8 cellular contexts compared by ENCODE assay signal in genomic region chr11:71447791-71448256, GRCh38. TPM values are rescaled to one million over a fixed set of nuclear protein-coding genes. Genes with fewer than 3 reads are reported as not detected.
A peak's percentile ranks its signal among the peaks of the same experiment; 100 is the strongest.
DNase-seq lines count a peak whose midpoint lies in the region; ATAC-seq and TF ChIP-seq lines count a peak whose summit lies in the region.

No MANE protein-coding gene starts in this region.

- peak overlapping the region; percentile 61 for H3K9ac ChIP-seq in HUES48 (ENCODE audit: low read depth, low read length)
- peak overlapping the region; percentile 47 to 88 for H3K9ac ChIP-seq in stomach smooth muscle (ENCODE audit: low read length in 2 of 2)

- H3K36me3 Mint-ChIP-seq in activated B cell treated with CpG ODN at 0.5 μM for 24 hours (ENCODE audit: low read depth), result peaks cover 41% of the 10 kb centered on the region
- H3K36me3 Mint-ChIP-seq in memory B cell, result peaks cover 16% of the 10 kb centered on the region

- H3K27me3 ChIP-seq in HUES48 (ENCODE audit: control insufficient read depth, insufficient read depth, low read length) (no peaks in the 10 kb centered on the region), stomach smooth muscle (ENCODE audit: control insufficient read depth in 1 of 2, insufficient read depth in 2 of 2, low read length in 2 of 2) (no peaks in the 10 kb centered on the region)

- DNase-seq in EH (ENCODE audit: low read depth), result peak; percentile 30
- DNase-seq in activated B cell treated with CpG ODN at 0.5 μM for 24 hours, result no peak
- peak; percentile 30 for DNase-seq in dermis blood vessel endothelial cell
- DNase-seq in memory B cell (ENCODE audit: low spot score in 2 of 2), result peak in 1 of 2 donors; percentile 41
- no peak for DNase-seq in H4 (ENCODE audit: low spot score)

- H3K27me3 Mint-ChIP-seq in activated B cell treated with CpG ODN at 0.5 μM for 24 hours (no peaks in the 10 kb centered on the region), memory B cell (no peaks in the 10 kb centered on the region)

- ATAC-seq in activated B cell treated with CpG ODN at 0.5 μM for 24 hours (ENCODE audit: low read depth) (peak; percentile 19), memory B cell (ENCODE audit: low read depth) (peak; percentile 24), GM18861 (IDR thresholded peaks at IDR 0.05; ENCODE audit: unreplicated experiment) (no peak)

- peaks cover 4% of the 10 kb centered on the region for H3K9me3 Mint-ChIP-seq in activated B cell treated with CpG ODN at 0.5 μM for 24 hours
- peaks cover 2% of the 10 kb centered on the region for H3K9me3 Mint-ChIP-seq in memory B cell

- CTCF ChIA-PET in activated B cell treated with CpG ODN at 0.5 μM for 24 hours (lab: Charles Lee), result no interaction called here

- intact Hi-C loops in activated B cell treated with CpG ODN at 0.5 μM for 24 hours (cut with micrococcal nuclease), result loop anchor here (2.0 to 10.0 kb wide), 3 partner anchors 1177 to 1773 kb away; partner anchors contain the start of genes FADD, LTO1 and PPFIA1

- H3K4me1 ChIP-seq in HUES48 (ENCODE audit: control insufficient read depth, insufficient read depth, low read length) (peaks cover 17% of the 10 kb centered on the region), stomach smooth muscle (ENCODE audit: control insufficient read depth, insufficient read depth, low read length) (peaks cover 24% of the 10 kb centered on the region)

- H3K27ac Mint-ChIP-seq in activated B cell treated with CpG ODN at 0.5 μM for 24 hours (peak overlapping the region; percentile 20), memory B cell (peak overlapping the region; percentile 72)

- H3K4me1 Mint-ChIP-seq in activated B cell treated with CpG ODN at 0.5 μM for 24 hours (peaks cover 45% of the 10 kb centered on the region), memory B cell (peaks cover 22% of the 10 kb centered on the region)

- H3K4me3 Mint-ChIP-seq in activated B cell treated with CpG ODN at 0.5 μM for 24 hours, result peak overlapping the region; percentile 92
- peak overlapping the region; percentile 85 for H3K4me3 Mint-ChIP-seq in memory B cell

- H3K36me3 ChIP-seq in HUES48 (ENCODE audit: control insufficient read depth, insufficient read depth, low read length) (peaks cover 45% of the 10 kb centered on the region), stomach smooth muscle (ENCODE audit: control insufficient read depth in 2 of 2, insufficient read depth in 2 of 2, low read length in 2 of 2) (peaks cover 5 to 7% of the 10 kb centered on the region in 2 donors)

- peak overlapping the region; percentile 81 for H3K4me3 ChIP-seq in HUES48 (ENCODE audit: low read depth, low read length)
- H3K4me3 ChIP-seq in stomach smooth muscle (ENCODE audit: low read length in 2 of 2), result peak overlapping the region; percentile 97

- POLR2A ChIA-PET in activated B cell treated with CpG ODN at 0.5 μM for 24 hours (lab: Charles Lee), result interaction anchor here (0.6 to 2.5 kb wide), 3 partner anchors 8 to 1810 kb away, joined by 3 to 6 read pairs (median 3); no protein-coding TSS in a partner anchor

- no peak for TF ChIP-seq CTCF in activated B cell treated with CpG ODN at 0.5 μM for 24 hours (IDR thresholded peaks at IDR 0.05)

- peak overlapping the region; percentile 68 for H3K27ac ChIP-seq in HUES48 (ENCODE audit: low read depth, low read length)
- peak overlapping the region; percentile 37 for H3K27ac ChIP-seq in stomach smooth muscle (ENCODE audit: low read length)

- H3K9me3 ChIP-seq in HUES48 (ENCODE audit: control insufficient read depth, insufficient read depth, low read length), result no peaks in the 10 kb centered on the region
- no peaks in the 10 kb centered on the region for H3K9me3 ChIP-seq in stomach smooth muscle (ENCODE audit: control insufficient read depth in 2 of 2, low read length in 2 of 2)

RNA-seq across cellular contexts. Expression of gene DHCR7, which starts 0.4 kb away (rescaled TPM):
- total RNA-seq in activated B cell treated with CpG ODN at 0.5 μM for 24 hours (35.5 and 47.2 TPM in 2 replicates), dermis blood vessel endothelial cell (41.9 and 110 TPM in 2 replicates)
- total RNA-seq in H4 (2014; rRNA removed; shearing (Covaris generic)), result 46.5 and 47.4 TPM in 2 replicates

RNA-seq across cellular contexts. Expression of gene NADSYN1, which starts 5.2 kb away (rescaled TPM):
- total RNA-seq in activated B cell treated with CpG ODN at 0.5 μM for 24 hours (127 and 146 TPM in 2 replicates), dermis blood vessel endothelial cell (92.2 and 128 TPM in 2 replicates)
- 19.3 and 35.4 TPM in 2 replicates for total RNA-seq in H4 (2014; rRNA removed; shearing (Covaris generic))

Comparison
In these comparisons a context has a peak if more than half of its experiments do, and no peak if none do; other contexts are left out.
1. DNase-seq: peak in EH (single experiment) and dermis blood vessel endothelial cell (single experiment); none in activated B cell treated with CpG ODN at 0.5 μM for 24 hours (single experiment) and H4 (single experiment).